14 cellular contexts compared by ENCODE assay signal in the genomic region with DNA sequence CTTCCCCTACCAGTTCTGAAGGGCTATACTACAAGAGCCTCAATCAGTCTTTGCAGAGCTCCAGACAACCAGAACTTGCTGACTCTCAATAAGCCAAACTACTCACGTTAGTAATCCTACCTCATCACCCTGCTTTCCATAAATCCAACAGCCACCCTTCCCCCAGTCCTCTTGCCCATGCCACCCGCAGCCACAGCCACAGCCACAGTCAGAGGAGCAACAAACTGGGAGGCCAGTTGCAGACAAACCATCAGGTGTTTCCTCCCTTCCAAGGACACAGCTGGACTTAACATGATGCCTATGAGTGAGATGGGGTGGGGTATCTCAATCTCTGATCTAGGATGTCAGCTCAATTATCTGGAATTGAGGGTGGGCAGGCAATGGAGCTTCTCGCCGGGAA. TPM values are rescaled to one million over a fixed set of nuclear protein-coding genes. Genes with fewer than 3 reads are reported as not detected.
"Had no signal": no experiment of that assay in that cellular context is flagged by ENCODE, and none has a peak within 500 bp of the region (broad histone marks: within the 10 kb centered on the region; RNA-seq: fewer than 3 reads in every experiment).

No MANE protein-coding gene starts in this region.

- H3K4me3 ChIP-seq: cardiac muscle cell, ovary, right lobe of liver, suprapubic skin had no signal

- H3K4me1 Mint-ChIP-seq: immature natural killer cell had no signal

- H3K36me3 ChIP-seq: cardiac muscle cell, ovary, right lobe of liver, suprapubic skin had no signal

- H3K9me3 ChIP-seq: ovary, right lobe of liver, suprapubic skin had no signal

- H3K4me1 ChIP-seq: right lobe of liver, suprapubic skin had no signal

- H3K27ac Mint-ChIP-seq: activated naive CD4-positive, alpha-beta T cell treated with anti-CD3 and anti-CD28 coated beads for 36 hours; activated T-helper 2 cell treated with anti-CD3 and anti-CD28 coated beads, Interferon-gamma antibody, Interleukin-2, Interleukin-4, amounts not matched to agents 10 μg/mL and 5 μg/mL and 100 μg/mL, durations not matched to agents 14 hours and 24 hours and 36 hours; immature natural killer cell; stimulated activated naive CD8-positive, alpha-beta T cell treated with anti-CD3 and anti-CD28 coated beads, Interleukin-15, Interleukin-2, amounts not matched to agents 100 ng/mL and 50 ng/mL, for 24 hours had no signal

- H3K4me3 Mint-ChIP-seq: activated naive CD4-positive, alpha-beta T cell treated with anti-CD3 and anti-CD28 coated beads for 36 hours; immature natural killer cell; stimulated activated naive CD8-positive, alpha-beta T cell treated with anti-CD3 and anti-CD28 coated beads, Interleukin-15, Interleukin-2, amounts not matched to agents 100 ng/mL and 50 ng/mL, for 24 hours had no signal

- H3K27ac ChIP-seq: cardiac muscle cell, ovary, right lobe of liver, suprapubic skin had no signal

- H3K36me3 Mint-ChIP-seq: immature natural killer cell had no signal

- DNase-seq: activated CD4-positive, CD25-positive, alpha-beta regulatory T cell treated with anti-CD3 and anti-CD28 coated beads, Interleukin-2, amount 50 U/mL, for 72 hours; activated naive CD4-positive, alpha-beta T cell treated with anti-CD3 and anti-CD28 coated beads for 36 hours; activated T-cell treated with anti-CD3 and anti-CD28 coated beads, Interleukin-2, amount 50 U/mL, for 1 hour; immature natural killer cell; ovary; right lobe of liver; T-helper 9 cell; trophoblast cell had no signal

- H3K9me3 Mint-ChIP-seq: activated naive CD4-positive, alpha-beta T cell treated with anti-CD3 and anti-CD28 coated beads for 36 hours; stimulated activated naive CD8-positive, alpha-beta T cell treated with anti-CD3 and anti-CD28 coated beads, Interleukin-15, Interleukin-2, amounts not matched to agents 100 ng/mL and 50 ng/mL, for 24 hours had no signal

- ATAC-seq: right lobe of liver had no signal

- H3K27me3 ChIP-seq: cardiac muscle cell, ovary, right lobe of liver, suprapubic skin had no signal

RNA-seq across cellular contexts. Expression of a gene that starts 1.0 kb away (rescaled TPM):
- total RNA-seq: activated naive CD4-positive, alpha-beta T cell treated with anti-CD3 and anti-CD28 coated beads for 36 hours; activated T-helper 2 cell treated with anti-CD3 and anti-CD28 coated beads, Interferon-gamma antibody, Interleukin-2, Interleukin-4, amounts not matched to agents 10 μg/mL and 5 μg/mL and 100 μg/mL, durations not matched to agents 14 hours and 24 hours and 36 hours; cardiac muscle cell; dermis microvascular lymphatic vessel endothelial cell; ovary; pulmonary artery endothelial cell; right lobe of liver had no signal
- polyA plus RNA-seq: cardiac muscle cell, immature natural killer cell, ovary had no signal
